In the genomic region with DNA sequence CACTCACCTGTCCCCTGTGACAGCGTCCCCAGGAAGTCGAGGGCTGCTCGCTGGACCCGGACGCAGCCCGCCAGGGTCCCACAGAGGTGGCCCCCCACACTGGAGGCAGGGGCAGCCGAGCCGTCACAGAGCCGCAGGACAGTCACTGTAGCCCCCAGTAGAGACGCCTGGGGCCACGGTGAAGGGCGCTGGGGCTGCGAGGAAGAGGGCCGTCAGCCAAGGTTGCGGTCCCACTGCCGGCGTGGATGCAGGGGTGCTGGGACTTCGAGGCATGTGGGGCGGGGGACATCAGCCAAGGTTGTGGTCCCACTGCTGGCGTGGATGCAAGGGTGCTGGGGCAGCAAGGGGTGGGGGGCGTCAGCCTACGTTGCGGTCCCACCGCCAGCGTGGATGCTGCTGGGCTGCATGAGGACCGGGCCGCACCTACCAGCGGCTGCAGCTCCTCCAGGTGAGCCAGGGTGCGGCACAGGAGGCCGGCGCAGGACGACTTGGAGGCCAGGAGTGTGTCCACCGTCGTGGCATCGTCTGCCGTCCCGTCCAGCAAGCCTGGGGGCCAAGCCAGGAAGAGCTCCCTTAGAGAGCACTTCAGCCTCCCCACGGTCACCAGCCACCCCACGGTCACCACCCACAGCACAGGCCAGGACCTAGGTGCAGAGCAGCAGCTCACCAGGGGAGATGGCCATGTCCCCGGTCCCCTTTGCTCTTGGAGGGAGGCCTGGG, we compare ENCODE assay signal across 1 cellular context.
TF ChIP-seq lines count a peak whose summit lies in the region.

No MANE protein-coding gene starts in this region.

TF ChIP-seq in GM12878, 131 proteins besides CTCF, POLR2A, EP300 and RAD21:
- TF ChIP-seq, protein P1, sequence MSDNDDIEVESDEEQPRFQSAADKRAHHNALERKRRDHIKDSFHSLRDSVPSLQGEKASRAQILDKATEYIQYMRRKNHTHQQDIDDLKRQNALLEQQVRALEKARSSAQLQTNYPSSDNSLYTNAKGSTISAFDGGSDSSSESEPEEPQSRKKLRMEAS (IDR thresholded peaks at IDR 0.05; ENCODE audit: low read depth, low read length) = no peak
- TF ChIP-seq POLR2AphosphoS5 (IDR thresholded peaks at IDR 0.05; ENCODE audit: low read length) (no peak), SMARCA5 (IDR thresholded peaks at IDR 0.05) (no peak), TAF1 (IDR thresholded peaks at IDR 0.05; ENCODE audit: borderline replicate concordance, low read depth, low read length) (no peak), STAT1 (conservative IDR thresholded peaks at IDR 0.05) (no peak), JUND (IDR thresholded peaks at IDR 0.05; ENCODE audit: low read depth, low read length) (no peak), NFXL1 (IDR thresholded peaks at IDR 0.05; ENCODE audit: borderline replicate concordance) (no peak), KAT2A (conservative IDR thresholded peaks at IDR 0.05; ENCODE audit: control insufficient read depth, low read depth, low read length) (no peak), HCFC1 (IDR thresholded peaks at IDR 0.05; ENCODE audit: low read length) (no peak), BRCA1 (IDR thresholded peaks at IDR 0.05; ENCODE audit: low read depth, low read length) (no peak)
- TF ChIP-seq, protein P2, sequence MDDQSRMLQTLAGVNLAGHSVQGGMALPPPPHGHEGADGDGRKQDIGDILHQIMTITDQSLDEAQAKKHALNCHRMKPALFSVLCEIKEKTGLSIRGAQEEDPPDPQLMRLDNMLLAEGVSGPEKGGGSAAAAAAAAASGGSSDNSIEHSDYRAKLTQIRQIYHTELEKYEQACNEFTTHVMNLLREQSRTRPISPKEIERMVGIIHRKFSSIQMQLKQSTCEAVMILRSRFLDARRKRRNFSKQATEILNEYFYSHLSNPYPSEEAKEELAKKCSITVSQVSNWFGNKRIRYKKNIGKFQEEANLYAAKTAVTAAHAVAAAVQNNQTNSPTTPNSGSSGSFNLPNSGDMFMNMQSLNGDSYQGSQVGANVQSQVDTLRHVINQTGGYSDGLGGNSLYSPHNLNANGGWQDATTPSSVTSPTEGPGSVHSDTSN (IDR thresholded peaks at IDR 0.05; ENCODE audit: insufficient replicate concordance, low read depth, low read length) = no peak
- TF ChIP-seq, protein P3, sequence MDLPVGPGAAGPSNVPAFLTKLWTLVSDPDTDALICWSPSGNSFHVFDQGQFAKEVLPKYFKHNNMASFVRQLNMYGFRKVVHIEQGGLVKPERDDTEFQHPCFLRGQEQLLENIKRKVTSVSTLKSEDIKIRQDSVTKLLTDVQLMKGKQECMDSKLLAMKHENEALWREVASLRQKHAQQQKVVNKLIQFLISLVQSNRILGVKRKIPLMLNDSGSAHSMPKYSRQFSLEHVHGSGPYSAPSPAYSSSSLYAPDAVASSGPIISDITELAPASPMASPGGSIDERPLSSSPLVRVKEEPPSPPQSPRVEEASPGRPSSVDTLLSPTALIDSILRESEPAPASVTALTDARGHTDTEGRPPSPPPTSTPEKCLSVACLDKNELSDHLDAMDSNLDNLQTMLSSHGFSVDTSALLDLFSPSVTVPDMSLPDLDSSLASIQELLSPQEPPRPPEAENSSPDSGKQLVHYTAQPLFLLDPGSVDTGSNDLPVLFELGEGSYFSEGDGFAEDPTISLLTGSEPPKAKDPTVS (IDR thresholded peaks at IDR 0.05; ENCODE audit: low read depth, low read length) = no peak
- TF ChIP-seq, protein P4, sequence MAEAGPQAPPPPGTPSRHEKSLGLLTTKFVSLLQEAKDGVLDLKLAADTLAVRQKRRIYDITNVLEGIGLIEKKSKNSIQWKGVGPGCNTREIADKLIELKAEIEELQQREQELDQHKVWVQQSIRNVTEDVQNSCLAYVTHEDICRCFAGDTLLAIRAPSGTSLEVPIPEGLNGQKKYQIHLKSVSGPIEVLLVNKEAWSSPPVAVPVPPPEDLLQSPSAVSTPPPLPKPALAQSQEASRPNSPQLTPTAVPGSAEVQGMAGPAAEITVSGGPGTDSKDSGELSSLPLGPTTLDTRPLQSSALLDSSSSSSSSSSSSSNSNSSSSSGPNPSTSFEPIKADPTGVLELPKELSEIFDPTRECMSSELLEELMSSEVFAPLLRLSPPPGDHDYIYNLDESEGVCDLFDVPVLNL (IDR thresholded peaks at IDR 0.05; ENCODE audit: low read depth, low read length) = no peak
- TF ChIP-seq, protein P5, sequence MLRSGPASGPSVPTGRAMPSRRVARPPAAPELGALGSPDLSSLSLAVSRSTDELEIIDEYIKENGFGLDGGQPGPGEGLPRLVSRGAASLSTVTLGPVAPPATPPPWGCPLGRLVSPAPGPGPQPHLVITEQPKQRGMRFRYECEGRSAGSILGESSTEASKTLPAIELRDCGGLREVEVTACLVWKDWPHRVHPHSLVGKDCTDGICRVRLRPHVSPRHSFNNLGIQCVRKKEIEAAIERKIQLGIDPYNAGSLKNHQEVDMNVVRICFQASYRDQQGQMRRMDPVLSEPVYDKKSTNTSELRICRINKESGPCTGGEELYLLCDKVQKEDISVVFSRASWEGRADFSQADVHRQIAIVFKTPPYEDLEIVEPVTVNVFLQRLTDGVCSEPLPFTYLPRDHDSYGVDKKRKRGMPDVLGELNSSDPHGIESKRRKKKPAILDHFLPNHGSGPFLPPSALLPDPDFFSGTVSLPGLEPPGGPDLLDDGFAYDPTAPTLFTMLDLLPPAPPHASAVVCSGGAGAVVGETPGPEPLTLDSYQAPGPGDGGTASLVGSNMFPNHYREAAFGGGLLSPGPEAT (IDR thresholded peaks at IDR 0.05; ENCODE audit: low read depth) = no peak
- TF ChIP-seq, protein P6, sequence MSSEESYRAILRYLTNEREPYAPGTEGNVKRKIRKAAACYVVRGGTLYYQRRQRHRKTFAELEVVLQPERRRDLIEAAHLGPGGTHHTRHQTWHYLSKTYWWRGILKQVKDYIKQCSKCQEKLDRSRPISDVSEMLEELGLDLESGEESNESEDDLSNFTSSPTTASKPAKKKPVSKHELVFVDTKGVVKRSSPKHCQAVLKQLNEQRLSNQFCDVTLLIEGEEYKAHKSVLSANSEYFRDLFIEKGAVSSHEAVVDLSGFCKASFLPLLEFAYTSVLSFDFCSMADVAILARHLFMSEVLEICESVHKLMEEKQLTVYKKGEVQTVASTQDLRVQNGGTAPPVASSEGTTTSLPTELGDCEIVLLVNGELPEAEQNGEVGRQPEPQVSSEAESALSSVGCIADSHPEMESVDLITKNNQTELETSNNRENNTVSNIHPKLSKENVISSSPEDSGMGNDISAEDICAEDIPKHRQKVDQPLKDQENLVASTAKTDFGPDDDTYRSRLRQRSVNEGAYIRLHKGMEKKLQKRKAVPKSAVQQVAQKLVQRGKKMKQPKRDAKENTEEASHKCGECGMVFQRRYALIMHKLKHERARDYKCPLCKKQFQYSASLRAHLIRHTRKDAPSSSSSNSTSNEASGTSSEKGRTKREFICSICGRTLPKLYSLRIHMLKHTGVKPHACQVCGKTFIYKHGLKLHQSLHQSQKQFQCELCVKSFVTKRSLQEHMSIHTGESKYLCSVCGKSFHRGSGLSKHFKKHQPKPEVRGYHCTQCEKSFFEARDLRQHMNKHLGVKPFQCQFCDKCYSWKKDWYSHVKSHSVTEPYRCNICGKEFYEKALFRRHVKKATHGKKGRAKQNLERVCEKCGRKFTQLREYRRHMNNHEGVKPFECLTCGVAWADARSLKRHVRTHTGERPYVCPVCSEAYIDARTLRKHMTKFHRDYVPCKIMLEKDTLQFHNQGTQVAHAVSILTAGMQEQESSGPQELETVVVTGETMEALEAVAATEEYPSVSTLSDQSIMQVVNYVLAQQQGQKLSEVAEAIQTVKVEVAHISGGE (CRISPR knock-in tag; IDR thresholded peaks at IDR 0.05) = no peak
